ENCODE assay signal across 1 cellular context in the genomic region with DNA sequence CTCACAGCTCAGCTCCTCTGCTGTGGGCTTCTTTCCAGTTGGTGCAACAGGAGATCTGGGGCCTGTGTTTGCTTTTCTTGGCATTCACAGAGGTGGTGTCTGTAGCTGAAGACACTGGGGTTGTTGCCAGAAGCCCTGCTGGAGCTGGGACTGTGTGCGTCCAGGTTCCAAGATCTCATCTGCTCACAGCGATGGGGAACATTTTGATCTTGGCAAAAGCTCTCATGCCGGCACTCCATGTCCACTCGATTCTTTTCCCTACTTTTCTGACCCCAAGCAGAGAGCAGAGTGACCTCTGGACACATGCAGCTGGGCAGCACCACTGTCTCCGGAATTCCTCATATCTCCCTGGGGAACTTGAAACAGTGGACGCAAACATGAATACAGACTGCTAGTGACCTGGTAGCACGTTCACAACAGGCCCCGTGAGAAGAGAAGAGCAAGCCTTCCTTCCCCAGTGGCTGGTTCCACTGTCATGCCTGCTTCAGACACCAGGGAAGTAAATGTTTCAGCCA.
TF ChIP-seq lines count a peak whose summit lies in the region.

No MANE protein-coding gene starts in this region.

TF ChIP-seq in SK-N-SH, 30 proteins besides CTCF, POLR2A, EP300 and RAD21 (continued from another document):
- TF ChIP-seq, protein P1, sequence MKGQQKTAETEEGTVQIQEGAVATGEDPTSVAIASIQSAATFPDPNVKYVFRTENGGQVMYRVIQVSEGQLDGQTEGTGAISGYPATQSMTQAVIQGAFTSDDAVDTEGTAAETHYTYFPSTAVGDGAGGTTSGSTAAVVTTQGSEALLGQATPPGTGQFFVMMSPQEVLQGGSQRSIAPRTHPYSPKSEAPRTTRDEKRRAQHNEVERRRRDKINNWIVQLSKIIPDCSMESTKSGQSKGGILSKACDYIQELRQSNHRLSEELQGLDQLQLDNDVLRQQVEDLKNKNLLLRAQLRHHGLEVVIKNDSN (IDR thresholded peaks at IDR 0.05; ENCODE audit: borderline replicate concordance, low read depth), result no peak
- TF ChIP-seq YY1 (IDR thresholded peaks at IDR 0.05; ENCODE audit: low read depth) (no peak), CHD2 (IDR thresholded peaks at IDR 0.05; ENCODE audit: low read length, partially characterized antibody) (no peak), FOXJ3 (CRISPR knock-in tag; IDR thresholded peaks at IDR 0.05) (no peak), MXI1 (IDR thresholded peaks at IDR 0.05; ENCODE audit: low read depth, low read length) (no peak), SMC3 (IDR thresholded peaks at IDR 0.05; ENCODE audit: low read depth, low read length) (no peak), FOXM1 (IDR thresholded peaks at IDR 0.05; ENCODE audit: low read depth) (no peak), MEF2A (IDR thresholded peaks at IDR 0.05; ENCODE audit: borderline replicate concordance, low read depth) (no peak), RCOR1 (IDR thresholded peaks at IDR 0.05; ENCODE audit: low read length) (no peak)
- TF ChIP-seq, protein P2, sequence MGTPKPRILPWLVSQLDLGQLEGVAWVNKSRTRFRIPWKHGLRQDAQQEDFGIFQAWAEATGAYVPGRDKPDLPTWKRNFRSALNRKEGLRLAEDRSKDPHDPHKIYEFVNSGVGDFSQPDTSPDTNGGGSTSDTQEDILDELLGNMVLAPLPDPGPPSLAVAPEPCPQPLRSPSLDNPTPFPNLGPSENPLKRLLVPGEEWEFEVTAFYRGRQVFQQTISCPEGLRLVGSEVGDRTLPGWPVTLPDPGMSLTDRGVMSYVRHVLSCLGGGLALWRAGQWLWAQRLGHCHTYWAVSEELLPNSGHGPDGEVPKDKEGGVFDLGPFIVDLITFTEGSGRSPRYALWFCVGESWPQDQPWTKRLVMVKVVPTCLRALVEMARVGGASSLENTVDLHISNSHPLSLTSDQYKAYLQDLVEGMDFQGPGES (IDR thresholded peaks at IDR 0.05; ENCODE audit: low read depth, low read length), result no peak
